In the genomic region with DNA sequence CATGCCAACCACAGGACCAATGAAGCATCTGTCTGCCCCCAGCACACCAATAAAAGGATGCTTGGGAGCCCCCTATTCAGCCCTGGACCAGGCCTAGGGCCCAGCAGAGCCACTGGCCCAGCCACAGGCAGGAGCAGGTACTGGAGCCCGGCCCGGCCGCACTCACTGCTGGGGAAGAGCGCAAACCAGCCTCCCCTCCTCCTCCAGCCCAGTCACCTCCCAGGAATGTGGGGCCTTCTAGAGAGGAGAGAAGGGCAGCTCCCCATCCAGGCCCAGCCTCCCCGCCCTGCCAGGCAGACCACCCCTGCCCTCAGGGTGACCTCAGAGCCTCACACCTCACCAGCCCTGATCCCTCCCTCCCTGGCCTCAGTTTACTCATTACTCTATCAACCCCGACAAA, we compare ENCODE assay signal across 13 cellular contexts. TPM values are rescaled to one million over a fixed set of nuclear protein-coding genes. Genes with fewer than 3 reads are reported as not detected.
DNase-seq lines count a peak whose midpoint lies in the region; ATAC-seq, FAIRE-seq and TF ChIP-seq lines count a peak whose summit lies in the region.
"Had no signal": no experiment of that assay in that cellular context is flagged by ENCODE, and none has a peak within 500 bp of the region (broad histone marks: within the 10 kb centered on the region; RNA-seq: fewer than 3 reads in every experiment).

No MANE protein-coding gene starts in this region.

- H3K27me3 ChIP-seq in AG04450 (ENCODE audit: control insufficient read depth, insufficient read depth, low read length) (no peaks in the 10 kb centered on the region), HUES6 (ENCODE audit: control insufficient read depth, insufficient read depth, low read length) (no peaks in the 10 kb centered on the region), HepG2 (ENCODE audit: control insufficient read depth in 1 of 2, insufficient read depth in 2 of 2, low read length in 2 of 2) (no peaks in the 10 kb centered on the region), HAP-1 (ENCODE audit: low read depth) (no peaks in the 10 kb centered on the region)
- H3K27me3 ChIP-seq: BE2C had no signal

- TF ChIP-seq EP300 in HepG2 (IDR thresholded peaks at IDR 0.05; ENCODE audit: low read depth in 2 of 2, low read length in 2 of 2) (no peak), HepG2 (CRISPR knock-in tag; IDR thresholded peaks at IDR 0.05; ENCODE audit: borderline replicate concordance) (no peak)

- H3K9ac ChIP-seq in HUES6 (ENCODE audit: low read length) (peak overlapping the region; percentile 29), HepG2 (ENCODE audit: insufficient read depth, low read depth, low read length) (no peak overlapping the region)

- H3K4me2 ChIP-seq in HepG2 (ENCODE audit: low read depth, low read length) = no peak overlapping the region

- in situ Hi-C loops in HepG2 (cut with HindIII; ENCODE audit: extremely low pct_ligation_motif_present, low pct_unique_long_range_greater_than_20kb) (no loop called here), HAP-1 (cut with MboI; ENCODE audit: low sequenced_read_pairs) (no loop called here)

- BruUV-seq in HepG2 (replicated peaks; lab: Mats Ljungman, UMichigan) = no TSS peak

- H3K36me3 ChIP-seq in HUES6 (ENCODE audit: control insufficient read depth, insufficient read depth, low read length) (no peaks in the 10 kb centered on the region), HepG2 (replicated peaks in 1 of 2; ENCODE audit: control insufficient read depth in 1 of 2, insufficient read depth in 2 of 2, low read length in 2 of 2) (peaks cover 4 to 5% of the 10 kb centered on the region in 2 experiments; a peak in 2 of 5 replicates), HAP-1 (replicated peaks) (no peaks in the 10 kb centered on the region)

- intact Hi-C loops in HepG2 (cut with micrococcal nuclease; ENCODE audit: unreplicated experiment) = no loop called here

- no peak for FAIRE-seq in HepG2 (lab: Jason Lieb, UNC)
- FAIRE-seq: GM18507 had no signal

- H3K9me3 ChIP-seq in AG04450 (ENCODE audit: control insufficient read depth, insufficient read depth, low read length) (no peaks in the 10 kb centered on the region; the same call in 1 of the 2 replicates), HUES6 (ENCODE audit: control insufficient read depth, insufficient read depth, low read depth, low read length) (no peaks in the 10 kb centered on the region), HepG2 (ENCODE audit: low read length) (no peaks in the 10 kb centered on the region), HAP-1 (no peaks in the 10 kb centered on the region)
- H3K9me3 ChIP-seq: BE2C had no signal

- CTCF ChIA-PET in AG04450 (lab: Charles Lee) (interaction anchor here (1.3 to 1.9 kb wide), 2 partner anchors 18 to 25 kb away, joined by 4 to 7 read pairs; no protein-coding TSS in a partner anchor), HepG2 (lab: Yijun Ruan, JAX; ENCODE audit: low intra/inter-chr PET ratio, low total read pairs) (no interaction called here), HEK293T (lab: Yijun Ruan, JAX) (no interaction called here)

- no peak overlapping the region for H3K4me3 ChIP-seq in AG04450 (ENCODE audit: low read depth, low read length)
- no peak overlapping the region for H3K4me3 ChIP-seq in HUES6 (ENCODE audit: low read depth, low read length)
- H3K4me3 ChIP-seq in HepG2 (replicated peaks in 1 of 3; ENCODE audit: insufficient read depth in 1 of 3, low read depth in 2 of 3, low read length in 3 of 3) = no peak overlapping the region
- no peak overlapping the region for H3K4me3 ChIP-seq in HAP-1

- H3K27ac ChIP-seq in AG04450 (ENCODE audit: low read depth, low read length) = peak overlapping the region; percentile 52
- H3K27ac ChIP-seq in HUES6 (ENCODE audit: low read depth, low read length) = no peak overlapping the region
- no peak overlapping the region for H3K27ac ChIP-seq in HepG2 (ENCODE audit: extremely low read length, insufficient read depth, low read length)

- TF ChIP-seq CTCF in AG04450 (IDR thresholded peaks at IDR 0.05; ENCODE audit: low read depth, low read length) = no peak
- no peak for TF ChIP-seq CTCF in HepG2 (CRISPR knock-in tag; IDR thresholded peaks at IDR 0.05)

- H4K20me1 ChIP-seq in HepG2 (ENCODE audit: insufficient read depth, low read length) = peaks cover 44% of the 10 kb centered on the region; the same call in 1 of the 2 replicates

- POLR2A ChIA-PET in AG04450 (lab: Yijun Ruan, JAX) = interaction anchor here (1.0 to 1.2 kb wide), 3 partner anchors 11 to 37 kb away, joined by 3 read pairs; no protein-coding TSS in a partner anchor
- POLR2A ChIA-PET in HepG2 (lab: Yijun Ruan, JAX) = interaction anchor here (1.5 kb wide), 1 partner anchor 15 kb away, joined by 8 read pairs; no protein-coding TSS in a partner anchor
- POLR2A ChIA-PET in HEK293T (lab: Yijun Ruan, JAX) = interaction anchor here (1.6 kb wide), 1 partner anchor 56 kb away, joined by 3 read pairs; the partner anchor contains the start of genes CCNK and SETD3

- 100% methylated on average over 2 of the region's 6 CpGs for WGBS in HepG2 (ENCODE audit: low lambda C conversion rate)

- peaks cover 48% of the 10 kb centered on the region for H3K79me2 ChIP-seq in HepG2 (ENCODE audit: insufficient read depth, low read length)

- no peak for TF ChIP-seq POLR2A in HepG2 (IDR thresholded peaks at IDR 0.05; ENCODE audit: insufficient read depth in 1 of 2, low read depth in 2 of 2, low read length in 2 of 2)

- DNase-seq in AG04450 (ENCODE audit: low read depth, low spot score) (peak; percentile 41), dermis blood vessel endothelial cell (peak; percentile 72), HepG2 (ENCODE audit: low spot score) (no peak), activated T-cell treated with anti-CD3 and anti-CD28 coated beads for 4 hours (no peak), NCI-H1417 treated with DMSO at 0.1 percent for 48 hours (lab: John Stamatoyannopoulos, UW) (no peak), HAP-1 (ENCODE audit: low spot score in 2 of 2) (no peak), HEK293T (ENCODE audit: extremely low spot score) (no peak)
- DNase-seq: activated T-cell treated with anti-CD3 and anti-CD28 coated beads, Interleukin-2, amount 50 U/mL, for 24 hours; BE2C; NCI-H1105; nephron progenitor cell had no signal

- no peak overlapping the region for H2AFZ ChIP-seq in HepG2 (ENCODE audit: low read length)

- peak; percentile 26 for ATAC-seq in HepG2

- H3K4me1 ChIP-seq in HUES6 (ENCODE audit: control insufficient read depth, insufficient read depth, low read length) (peaks cover 55% of the 10 kb centered on the region), HepG2 (ENCODE audit: insufficient read depth, low read length) (peaks cover 37% of the 10 kb centered on the region), HAP-1 (no peaks in the 10 kb centered on the region)

- no peak for TF ChIP-seq RAD21 in HepG2 (CRISPR knock-in tag; IDR thresholded peaks at IDR 0.05)

RNA-seq across cellular contexts. Expression of gene CCNK, which starts 56.2 kb away (rescaled TPM):
- polyA plus RNA-seq in AG04450 (2011; rRNA removed) = 18.9 and 33.4 TPM in 2 replicates
- 34.9 and 38.3 TPM in 2 replicates for polyA minus RNA-seq in AG04450 (2011; rRNA and poly(A)+ RNA removed)
- 25.7 and 36.7 TPM in 2 replicates for total RNA-seq in dermis blood vessel endothelial cell
- total RNA-seq in HepG2 (2016; rRNA removed; fragmentation: Illumina TruSeq; extraction: Trizol) = 9.7 and 16.5 TPM in 2 replicates
- 5.1 and 6.8 TPM in 2 replicates for total RNA-seq in HepG2 (2016; cell fraction: cytosol; rRNA removed; fragmentation: Illumina TruSeq; extraction: Trizol; ENCODE audit: low read depth)
- 10.3 and 17.3 TPM in 2 replicates for total RNA-seq in HepG2 (2016; cell fraction: insoluble cytoplasmic fraction; rRNA removed; fragmentation: Illumina TruSeq; extraction: Trizol)
- 17.8 and 18.8 TPM in 2 replicates for total RNA-seq in HepG2 (2016; cell fraction: membrane; rRNA removed; fragmentation: Illumina TruSeq; extraction: Trizol)
- 27.1 and 31.3 TPM in 2 replicates for total RNA-seq in HepG2 (2016; cell fraction: nucleus; rRNA removed; fragmentation: Illumina TruSeq; extraction: Trizol)
- polyA plus RNA-seq in HepG2 (2011; rRNA removed) = 4.9 and 14.0 TPM in 2 replicates
- polyA plus RNA-seq in HepG2 (2011; cell fraction: cytosol; rRNA removed) = 4.0 and 5.4 TPM in 2 replicates
- polyA plus RNA-seq in HepG2 (2011; cell fraction: nucleus; rRNA removed) = 10.8 and 10.9 TPM in 2 replicates
- polyA plus RNA-seq in HepG2 (2012) = 25.5 and 37.8 TPM in 2 replicates
- polyA plus RNA-seq in HepG2 (2016; cell fraction: cytosol; fragmentation: Illumina TruSeq; extraction: Trizol; ENCODE audit: low read depth) = 13.3 and 14.2 TPM in 2 replicates
- polyA plus RNA-seq in HepG2 (2016; cell fraction: insoluble cytoplasmic fraction; fragmentation: Illumina TruSeq; extraction: Trizol; ENCODE audit: low read depth) = 30.0 and 42.2 TPM in 2 replicates
- polyA plus RNA-seq in HepG2 (2016; cell fraction: membrane; fragmentation: Illumina TruSeq; extraction: Trizol; ENCODE audit: low read depth) = 26.4 and 33.9 TPM in 2 replicates
- polyA plus RNA-seq in HepG2 (2016; cell fraction: nucleus; fragmentation: Illumina TruSeq; extraction: Trizol; ENCODE audit: insufficient read depth, low read depth) = 35.3 and 41.4 TPM in 2 replicates
- polyA minus RNA-seq in HepG2 (2011; rRNA and poly(A)+ RNA removed; ENCODE audit: low replicate concordance) = 10.0 and 16.9 TPM in 2 replicates
- polyA minus RNA-seq in HepG2 (2011; cell fraction: cytosol; rRNA and poly(A)+ RNA removed) = 15.8 and 19.7 TPM in 2 replicates
- 40.8 and 43.4 TPM in 2 replicates for polyA minus RNA-seq in HepG2 (2011; cell fraction: nucleus; rRNA and poly(A)+ RNA removed)

RNA-seq across cellular contexts. Expression of gene SETD3, which starts 56.7 kb away (rescaled TPM):
- polyA plus RNA-seq in AG04450 (2011; rRNA removed) = 23.7 and 25.0 TPM in 2 replicates
- polyA minus RNA-seq in AG04450 (2011; rRNA and poly(A)+ RNA removed) = 28.2 and 33.2 TPM in 2 replicates
- total RNA-seq in dermis blood vessel endothelial cell = 69.8 and 82.7 TPM in 2 replicates
- total RNA-seq in HepG2 (2016; rRNA removed; fragmentation: Illumina TruSeq; extraction: Trizol) = 67.1 and 71.2 TPM in 2 replicates
- 486 and 562 TPM in 2 replicates for total RNA-seq in HepG2 (2016; cell fraction: cytosol; rRNA removed; fragmentation: Illumina TruSeq; extraction: Trizol; ENCODE audit: low read depth)
- 65.7 and 69.4 TPM in 2 replicates for total RNA-seq in HepG2 (2016; cell fraction: insoluble cytoplasmic fraction; rRNA removed; fragmentation: Illumina TruSeq; extraction: Trizol)
- total RNA-seq in HepG2 (2016; cell fraction: membrane; rRNA removed; fragmentation: Illumina TruSeq; extraction: Trizol) = 174 and 189 TPM in 2 replicates
- 32.6 and 38.0 TPM in 2 replicates for total RNA-seq in HepG2 (2016; cell fraction: nucleus; rRNA removed; fragmentation: Illumina TruSeq; extraction: Trizol)
- polyA plus RNA-seq in HepG2 (2011; rRNA removed) = 26.6 and 30.3 TPM in 2 replicates
- polyA plus RNA-seq in HepG2 (2011; cell fraction: cytosol; rRNA removed) = 17.9 and 21.3 TPM in 2 replicates
- 9.0 and 9.6 TPM in 2 replicates for polyA plus RNA-seq in HepG2 (2011; cell fraction: nucleus; rRNA removed)
- polyA plus RNA-seq in HepG2 (2012) = 30.1 and 35.9 TPM in 2 replicates
- polyA plus RNA-seq in HepG2 (2016; cell fraction: cytosol; fragmentation: Illumina TruSeq; extraction: Trizol; ENCODE audit: low read depth) = 31.4 and 32.0 TPM in 2 replicates
- polyA plus RNA-seq in HepG2 (2016; cell fraction: insoluble cytoplasmic fraction; fragmentation: Illumina TruSeq; extraction: Trizol; ENCODE audit: low read depth) = 60.4 and 64.7 TPM in 2 replicates
- 47.6 and 54.1 TPM in 2 replicates for polyA plus RNA-seq in HepG2 (2016; cell fraction: membrane; fragmentation: Illumina TruSeq; extraction: Trizol; ENCODE audit: low read depth)
- 32.3 and 34.4 TPM in 2 replicates for polyA plus RNA-seq in HepG2 (2016; cell fraction: nucleus; fragmentation: Illumina TruSeq; extraction: Trizol; ENCODE audit: insufficient read depth, low read depth)
- 45.8 and 74.7 TPM in 2 replicates for polyA minus RNA-seq in HepG2 (2011; rRNA and poly(A)+ RNA removed; ENCODE audit: low replicate concordance)
- 54.3 and 55.8 TPM in 2 replicates for polyA minus RNA-seq in HepG2 (2011; cell fraction: cytosol; rRNA and poly(A)+ RNA removed)
- 34.1 and 34.2 TPM in 2 replicates for polyA minus RNA-seq in HepG2 (2011; cell fraction: nucleus; rRNA and poly(A)+ RNA removed)

Comparison
In these comparisons a context has a peak if more than half of its experiments do, and no peak if none do; other contexts are left out.
1. DNase-seq: peak in AG04450 (single experiment) and dermis blood vessel endothelial cell (single experiment); none in HepG2 (single experiment), activated T-cell treated with anti-CD3 and anti-CD28 coated beads for 4 hours (single experiment), NCI-H1417 treated with DMSO at 0.1 percent for 48 hours (single experiment), HAP-1 (0 of 2) and HEK293T (single experiment).